In the genomic region with DNA sequence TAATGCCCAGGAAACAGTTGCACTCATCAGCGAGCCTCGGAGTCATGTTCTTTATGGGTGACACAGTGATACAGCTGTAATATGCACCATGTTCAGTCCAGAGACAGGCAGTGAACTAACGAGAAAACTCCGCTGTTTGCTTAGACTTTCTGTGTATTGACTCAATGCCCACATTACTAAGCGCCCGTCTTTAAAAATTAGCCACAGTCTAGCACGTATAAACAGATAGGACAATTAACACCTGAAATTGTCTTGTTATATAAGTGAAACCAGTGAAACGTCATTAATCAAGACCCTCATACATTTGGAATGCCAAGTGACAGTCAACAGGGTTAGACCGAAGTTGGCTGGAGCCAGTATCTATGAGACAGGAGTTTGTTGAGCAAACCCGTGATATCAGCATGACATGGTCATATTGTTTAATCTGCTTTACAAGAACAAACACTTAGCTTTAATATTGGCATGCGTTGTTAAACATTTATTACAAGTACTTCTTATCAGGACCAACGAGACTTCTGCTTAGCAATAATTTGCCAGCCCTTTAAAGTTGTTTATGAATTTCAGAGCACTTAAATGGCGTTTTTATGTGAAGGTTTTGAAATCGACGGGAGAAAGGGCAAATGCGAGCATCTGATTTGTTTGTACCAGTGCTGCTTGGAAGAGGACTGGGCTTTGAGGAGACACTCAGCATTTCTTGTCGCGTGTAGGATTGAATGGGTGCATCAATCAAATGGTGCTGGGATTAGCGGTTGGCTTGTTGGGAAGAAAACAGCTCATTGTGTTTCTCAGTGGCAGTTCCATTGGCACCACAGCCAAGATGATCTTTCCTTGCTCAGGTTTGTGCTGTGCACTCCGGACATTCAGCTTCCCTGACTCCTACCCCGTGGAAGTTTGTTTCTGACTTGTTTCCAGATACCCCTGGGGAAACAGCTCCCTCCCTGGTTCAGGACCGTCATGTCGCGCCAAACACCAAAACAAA, we compare ENCODE assay signal across 1 cellular context.
TF ChIP-seq lines count a peak whose summit lies in the region.

No MANE protein-coding gene starts in this region.

TF ChIP-seq in GM23338, 12 proteins besides CTCF, POLR2A, EP300 and RAD21:
- TF ChIP-seq EZH2phosphoT487 (IDR thresholded peaks at IDR 0.05; ENCODE audit: unreplicated experiment) (no peak), ZNF114 (CRISPR knock-in tag; IDR thresholded peaks at IDR 0.05) (no peak), STAT1 (IDR thresholded peaks at IDR 0.05; ENCODE audit: unreplicated experiment) (no peak), ZNF462 (CRISPR knock-in tag; IDR thresholded peaks at IDR 0.05) (no peak), ETS1 (IDR thresholded peaks at IDR 0.05) (no peak), JUNB (IDR thresholded peaks at IDR 0.05; ENCODE audit: unreplicated experiment) (no peak), NANOG (IDR thresholded peaks at IDR 0.05; ENCODE audit: borderline replicate concordance) (no peak), EZH2 (IDR thresholded peaks at IDR 0.05; ENCODE audit: low read depth, unreplicated experiment) (no peak), CREB1 (CRISPR knock-in tag; IDR thresholded peaks at IDR 0.05; ENCODE audit: low read depth) (no peak), ZNF331 (CRISPR knock-in tag; IDR thresholded peaks at IDR 0.05; ENCODE audit: low read depth) (no peak), POLR2AphosphoS5 (IDR thresholded peaks at IDR 0.05; ENCODE audit: low read depth) (no peak)
- TF ChIP-seq, protein P1, sequence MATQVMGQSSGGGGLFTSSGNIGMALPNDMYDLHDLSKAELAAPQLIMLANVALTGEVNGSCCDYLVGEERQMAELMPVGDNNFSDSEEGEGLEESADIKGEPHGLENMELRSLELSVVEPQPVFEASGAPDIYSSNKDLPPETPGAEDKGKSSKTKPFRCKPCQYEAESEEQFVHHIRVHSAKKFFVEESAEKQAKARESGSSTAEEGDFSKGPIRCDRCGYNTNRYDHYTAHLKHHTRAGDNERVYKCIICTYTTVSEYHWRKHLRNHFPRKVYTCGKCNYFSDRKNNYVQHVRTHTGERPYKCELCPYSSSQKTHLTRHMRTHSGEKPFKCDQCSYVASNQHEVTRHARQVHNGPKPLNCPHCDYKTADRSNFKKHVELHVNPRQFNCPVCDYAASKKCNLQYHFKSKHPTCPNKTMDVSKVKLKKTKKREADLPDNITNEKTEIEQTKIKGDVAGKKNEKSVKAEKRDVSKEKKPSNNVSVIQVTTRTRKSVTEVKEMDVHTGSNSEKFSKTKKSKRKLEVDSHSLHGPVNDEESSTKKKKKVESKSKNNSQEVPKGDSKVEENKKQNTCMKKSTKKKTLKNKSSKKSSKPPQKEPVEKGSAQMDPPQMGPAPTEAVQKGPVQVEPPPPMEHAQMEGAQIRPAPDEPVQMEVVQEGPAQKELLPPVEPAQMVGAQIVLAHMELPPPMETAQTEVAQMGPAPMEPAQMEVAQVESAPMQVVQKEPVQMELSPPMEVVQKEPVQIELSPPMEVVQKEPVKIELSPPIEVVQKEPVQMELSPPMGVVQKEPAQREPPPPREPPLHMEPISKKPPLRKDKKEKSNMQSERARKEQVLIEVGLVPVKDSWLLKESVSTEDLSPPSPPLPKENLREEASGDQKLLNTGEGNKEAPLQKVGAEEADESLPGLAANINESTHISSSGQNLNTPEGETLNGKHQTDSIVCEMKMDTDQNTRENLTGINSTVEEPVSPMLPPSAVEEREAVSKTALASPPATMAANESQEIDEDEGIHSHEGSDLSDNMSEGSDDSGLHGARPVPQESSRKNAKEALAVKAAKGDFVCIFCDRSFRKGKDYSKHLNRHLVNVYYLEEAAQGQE (IDR thresholded peaks at IDR 0.05; ENCODE audit: unreplicated experiment) = no peak
